1 cellular context compared by ENCODE assay signal in the genomic region with DNA sequence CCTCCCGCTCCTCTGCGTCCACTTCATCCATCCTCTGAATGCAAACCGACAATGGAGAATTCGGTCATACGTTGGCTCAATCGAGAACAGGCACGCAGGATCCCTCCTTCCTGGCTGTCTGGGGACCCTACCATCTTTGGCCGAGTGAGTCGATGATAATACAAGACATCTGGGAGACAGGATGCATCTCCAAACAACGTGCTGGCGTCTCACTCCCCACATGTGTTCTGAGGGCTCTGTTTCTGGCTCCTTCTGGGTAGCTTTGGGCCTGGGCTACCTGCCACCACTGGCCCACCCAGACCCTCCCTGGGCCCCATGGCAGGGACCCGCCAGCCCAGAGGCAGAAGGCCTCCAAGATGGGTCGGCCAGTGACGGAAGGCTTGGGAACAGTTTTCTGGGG.
TF ChIP-seq lines count a peak whose summit lies in the region.

No MANE protein-coding gene starts in this region.

TF ChIP-seq in HepG2, 621 proteins besides CTCF, POLR2A, EP300 and RAD21:
- peak; percentile 35; the same call in 1 of the 2 replicates for TF ChIP-seq ZNF501 (CRISPR knock-in tag; IDR thresholded peaks at IDR 0.05)
- no peak for TF ChIP-seq ZNF431 (CRISPR knock-in tag; IDR thresholded peaks at IDR 0.05; ENCODE audit: borderline replicate concordance, low read depth)
- no peak for TF ChIP-seq RAD51 (IDR thresholded peaks at IDR 0.05; ENCODE audit: borderline replicate concordance)
- TF ChIP-seq FLYWCH1 (CRISPR knock-in tag; IDR thresholded peaks at IDR 0.05) = no peak
- TF ChIP-seq MIER2 (CRISPR knock-in tag; IDR thresholded peaks at IDR 0.05) = no peak
- TF ChIP-seq ZKSCAN1 (IDR thresholded peaks at IDR 0.05; ENCODE audit: low read length) = no peak
- peak; percentile 18 for TF ChIP-seq RBM22 (optimal IDR thresholded peaks at IDR 0.05; ENCODE audit: low read length)
